In the genomic region with DNA sequence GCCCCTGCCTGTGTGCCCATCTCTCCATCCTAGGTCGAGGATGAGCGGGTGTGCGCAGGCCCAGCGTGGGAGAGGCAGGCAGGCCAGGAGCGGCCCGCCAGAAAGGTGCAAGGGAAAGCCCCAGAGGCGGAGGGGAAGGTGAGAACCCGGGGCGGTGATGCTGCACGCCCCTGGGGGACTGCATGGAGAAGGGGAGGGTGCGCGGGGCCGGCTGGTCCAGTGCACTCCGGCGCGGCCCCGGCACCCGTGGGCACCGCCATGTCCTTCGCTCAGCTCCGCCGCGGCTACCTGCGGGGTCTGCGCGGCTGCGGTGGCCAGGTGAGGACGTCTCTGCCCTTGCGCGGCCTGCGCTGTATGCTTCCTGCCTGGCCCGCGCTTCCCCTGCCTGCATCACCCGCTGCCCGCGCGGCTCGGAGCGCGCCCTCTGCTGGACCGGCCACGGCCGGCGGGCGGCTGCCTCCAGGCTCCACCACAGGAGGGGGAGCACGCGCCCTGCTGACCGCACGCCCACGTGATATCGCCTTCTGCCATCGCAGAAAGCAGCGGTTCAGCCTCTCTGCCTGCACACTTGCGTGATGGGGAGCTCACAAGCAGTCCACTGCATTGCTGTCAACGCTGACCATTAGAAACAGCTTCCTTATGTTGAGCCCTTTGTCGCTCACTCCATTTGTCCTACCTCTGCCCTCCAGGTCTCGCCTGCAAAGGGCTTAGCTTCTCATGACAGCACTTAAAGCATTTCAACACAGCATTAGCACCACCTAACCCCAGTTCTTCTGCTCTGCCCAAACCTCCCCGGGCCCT, we compare ENCODE assay signal across 1 cellular context.
TF ChIP-seq lines count a peak whose summit lies in the region.

No MANE protein-coding gene starts in this region.

TF ChIP-seq in K562, 482 proteins besides CTCF, POLR2A, EP300 and RAD21 (continued from another document and continues in another):
- TF ChIP-seq, protein P1, sequence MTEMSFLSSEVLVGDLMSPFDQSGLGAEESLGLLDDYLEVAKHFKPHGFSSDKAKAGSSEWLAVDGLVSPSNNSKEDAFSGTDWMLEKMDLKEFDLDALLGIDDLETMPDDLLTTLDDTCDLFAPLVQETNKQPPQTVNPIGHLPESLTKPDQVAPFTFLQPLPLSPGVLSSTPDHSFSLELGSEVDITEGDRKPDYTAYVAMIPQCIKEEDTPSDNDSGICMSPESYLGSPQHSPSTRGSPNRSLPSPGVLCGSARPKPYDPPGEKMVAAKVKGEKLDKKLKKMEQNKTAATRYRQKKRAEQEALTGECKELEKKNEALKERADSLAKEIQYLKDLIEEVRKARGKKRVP (CRISPR knock-in tag; IDR thresholded peaks at IDR 0.05): no peak
- TF ChIP-seq ZNF3 (CRISPR knock-in tag; IDR thresholded peaks at IDR 0.05) (no peak), FOS (IDR thresholded peaks at IDR 0.05; ENCODE audit: extremely low read depth, insufficient read length) (no peak), NR3C1 (CRISPR knock-in tag; IDR thresholded peaks at IDR 0.05) (no peak), DMBX1 (CRISPR knock-in tag; IDR thresholded peaks at IDR 0.05; ENCODE audit: borderline replicate concordance) (no peak), ZNF696 (CRISPR knock-in tag; conservative IDR thresholded peaks at IDR 0.05) (no peak), CREB1 (IDR thresholded peaks at IDR 0.05) (peak; percentile 61; the same call in 1 of the 2 replicates), CREB1 (CRISPR knock-in tag; IDR thresholded peaks at IDR 0.05) (peak; percentile 71), NFE2L1 (tag; IDR thresholded peaks at IDR 0.05; ENCODE audit: borderline replicate concordance, low read depth) (no peak), FOXJ2 (tag; IDR thresholded peaks at IDR 0.05) (no peak), ZSCAN29 (IDR thresholded peaks at IDR 0.05) (no peak), HLTF (IDR thresholded peaks at IDR 0.05) (no peak), HSF4 (CRISPR knock-in tag; IDR thresholded peaks at IDR 0.05; ENCODE audit: borderline replicate concordance) (no peak), SNIP1 (IDR thresholded peaks at IDR 0.05; ENCODE audit: low read depth) (no peak), KDM4B (IDR thresholded peaks at IDR 0.05; ENCODE audit: borderline replicate concordance in 2 of 2, low read depth in 1 of 2) (no peak), SMARCC2 (IDR thresholded peaks at IDR 0.05; ENCODE audit: low read depth) (no peak), XRCC4 (IDR thresholded peaks at IDR 0.05; ENCODE audit: extremely low read depth, insufficient read depth, insufficient read length) (no peak), GMEB1 (CRISPR knock-in tag; IDR thresholded peaks at IDR 0.05) (0 out of 2 replicates have a peak, but pooled peaks have one; percentile 33), NEUROD1 (IDR thresholded peaks at IDR 0.05; ENCODE audit: borderline replicate concordance, low read depth, low read length, partially characterized antibody) (peak; percentile 27), ZNF766 (CRISPR knock-in tag; conservative IDR thresholded peaks at IDR 0.05) (no peak), SAFB (IDR thresholded peaks at IDR 0.05; ENCODE audit: borderline replicate concordance, low read depth, low read length) (no peak), ZNF24 (IDR thresholded peaks at IDR 0.05) (0 out of 2 replicates have a peak, but pooled peaks have one; percentile 46), ELF1 (tag; IDR thresholded peaks at IDR 0.05) (no peak), FOXM1 (IDR thresholded peaks at IDR 0.05; ENCODE audit: low read depth) (no peak), FOXM1 (CRISPR knock-in tag; IDR thresholded peaks at IDR 0.05; ENCODE audit: low read depth) (no peak), ETV6 (IDR thresholded peaks at IDR 0.05; ENCODE audit: borderline replicate concordance in 1 of 2, low read depth in 2 of 2, low read length in 1 of 2) (no peak), ETV6 (CRISPR knock-in tag; IDR thresholded peaks at IDR 0.05; ENCODE audit: borderline replicate concordance) (no peak), THRAP3 (IDR thresholded peaks at IDR 0.05; ENCODE audit: borderline replicate concordance) (no peak), L3MBTL2 (IDR thresholded peaks at IDR 0.05) (peak; percentile 97), SIN3B (IDR thresholded peaks at IDR 0.05; ENCODE audit: low read depth) (0 out of 2 replicates have a peak, but pooled peaks have one; percentile 45), CBFA2T2 (conservative IDR thresholded peaks at IDR 0.05) (peak; percentile 67), ZFP36 (IDR thresholded peaks at IDR 0.05; ENCODE audit: low read depth, low read length, partially characterized antibody) (peak; percentile 17), JUNB (CRISPR knock-in tag; conservative IDR thresholded peaks at IDR 0.05) (no peak), ZNF354B (CRISPR knock-in tag; IDR thresholded peaks at IDR 0.05) (no peak), SMAD3 (CRISPR knock-in tag; conservative IDR thresholded peaks at IDR 0.05) (no peak), NR1H2 (CRISPR knock-in tag; IDR thresholded peaks at IDR 0.05) (no peak), CREB3L1 (IDR thresholded peaks at IDR 0.05; ENCODE audit: borderline replicate concordance, low read depth) (peak; percentile 52; the same call in 1 of the 2 replicates), ZFX (CRISPR knock-in tag; IDR thresholded peaks at IDR 0.05) (no peak), E2F3 (CRISPR knock-in tag; IDR thresholded peaks at IDR 0.05) (0 out of 2 replicates have a peak, but pooled peaks have one; percentile 29), RFX5 (IDR thresholded peaks at IDR 0.05; ENCODE audit: low read depth, low read length) (no peak), POLR2B (IDR thresholded peaks at IDR 0.05; ENCODE audit: low read depth, partially characterized antibody) (no peak), RCOR1 (IDR thresholded peaks at IDR 0.05; ENCODE audit: borderline replicate concordance in 1 of 2, low read depth in 2 of 2, low read length in 2 of 2) (peak in 1 of 2 experiments; percentile 90; a peak in 2 of 4 replicates), U2AF1 (optimal IDR thresholded peaks at IDR 0.05; ENCODE audit: low read depth, low read length) (peak; percentile 58), ZNF57 (CRISPR knock-in tag; IDR thresholded peaks at IDR 0.05) (no peak)
- TF ChIP-seq, protein P2, sequence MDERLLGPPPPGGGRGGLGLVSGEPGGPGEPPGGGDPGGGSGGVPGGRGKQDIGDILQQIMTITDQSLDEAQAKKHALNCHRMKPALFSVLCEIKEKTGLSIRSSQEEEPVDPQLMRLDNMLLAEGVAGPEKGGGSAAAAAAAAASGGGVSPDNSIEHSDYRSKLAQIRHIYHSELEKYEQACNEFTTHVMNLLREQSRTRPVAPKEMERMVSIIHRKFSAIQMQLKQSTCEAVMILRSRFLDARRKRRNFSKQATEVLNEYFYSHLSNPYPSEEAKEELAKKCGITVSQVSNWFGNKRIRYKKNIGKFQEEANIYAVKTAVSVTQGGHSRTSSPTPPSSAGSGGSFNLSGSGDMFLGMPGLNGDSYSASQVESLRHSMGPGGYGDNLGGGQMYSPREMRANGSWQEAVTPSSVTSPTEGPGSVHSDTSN (CRISPR knock-in tag; IDR thresholded peaks at IDR 0.05; ENCODE audit: low read depth): no peak
- TF ChIP-seq, protein P2 (tag; conservative IDR thresholded peaks at IDR 0.05; ENCODE audit: low read depth): no peak
- TF ChIP-seq, protein P3, sequence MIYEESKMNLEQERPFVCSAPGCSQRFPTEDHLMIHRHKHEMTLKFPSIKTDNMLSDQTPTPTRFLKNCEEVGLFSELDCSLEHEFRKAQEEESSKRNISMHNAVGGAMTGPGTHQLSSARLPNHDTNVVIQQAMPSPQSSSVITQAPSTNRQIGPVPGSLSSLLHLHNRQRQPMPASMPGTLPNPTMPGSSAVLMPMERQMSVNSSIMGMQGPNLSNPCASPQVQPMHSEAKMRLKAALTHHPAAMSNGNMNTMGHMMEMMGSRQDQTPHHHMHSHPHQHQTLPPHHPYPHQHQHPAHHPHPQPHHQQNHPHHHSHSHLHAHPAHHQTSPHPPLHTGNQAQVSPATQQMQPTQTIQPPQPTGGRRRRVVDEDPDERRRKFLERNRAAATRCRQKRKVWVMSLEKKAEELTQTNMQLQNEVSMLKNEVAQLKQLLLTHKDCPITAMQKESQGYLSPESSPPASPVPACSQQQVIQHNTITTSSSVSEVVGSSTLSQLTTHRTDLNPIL (CRISPR knock-in tag; IDR thresholded peaks at IDR 0.05): no peak
- TF ChIP-seq, protein P4, sequence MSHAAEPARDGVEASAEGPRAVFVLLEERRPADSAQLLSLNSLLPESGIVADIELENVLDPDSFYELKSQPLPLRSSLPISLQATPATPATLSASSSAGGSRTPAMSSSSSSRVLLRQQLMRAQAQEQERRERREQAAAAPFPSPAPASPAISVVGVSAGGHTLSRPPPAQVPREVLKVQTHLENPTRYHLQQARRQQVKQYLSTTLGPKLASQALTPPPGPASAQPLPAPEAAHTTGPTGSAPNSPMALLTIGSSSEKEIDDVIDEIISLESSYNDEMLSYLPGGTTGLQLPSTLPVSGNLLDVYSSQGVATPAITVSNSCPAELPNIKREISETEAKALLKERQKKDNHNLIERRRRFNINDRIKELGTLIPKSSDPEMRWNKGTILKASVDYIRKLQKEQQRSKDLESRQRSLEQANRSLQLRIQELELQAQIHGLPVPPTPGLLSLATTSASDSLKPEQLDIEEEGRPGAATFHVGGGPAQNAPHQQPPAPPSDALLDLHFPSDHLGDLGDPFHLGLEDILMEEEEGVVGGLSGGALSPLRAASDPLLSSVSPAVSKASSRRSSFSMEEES (CRISPR knock-in tag; IDR thresholded peaks at IDR 0.05): peak; percentile 73
- TF ChIP-seq, protein P5, sequence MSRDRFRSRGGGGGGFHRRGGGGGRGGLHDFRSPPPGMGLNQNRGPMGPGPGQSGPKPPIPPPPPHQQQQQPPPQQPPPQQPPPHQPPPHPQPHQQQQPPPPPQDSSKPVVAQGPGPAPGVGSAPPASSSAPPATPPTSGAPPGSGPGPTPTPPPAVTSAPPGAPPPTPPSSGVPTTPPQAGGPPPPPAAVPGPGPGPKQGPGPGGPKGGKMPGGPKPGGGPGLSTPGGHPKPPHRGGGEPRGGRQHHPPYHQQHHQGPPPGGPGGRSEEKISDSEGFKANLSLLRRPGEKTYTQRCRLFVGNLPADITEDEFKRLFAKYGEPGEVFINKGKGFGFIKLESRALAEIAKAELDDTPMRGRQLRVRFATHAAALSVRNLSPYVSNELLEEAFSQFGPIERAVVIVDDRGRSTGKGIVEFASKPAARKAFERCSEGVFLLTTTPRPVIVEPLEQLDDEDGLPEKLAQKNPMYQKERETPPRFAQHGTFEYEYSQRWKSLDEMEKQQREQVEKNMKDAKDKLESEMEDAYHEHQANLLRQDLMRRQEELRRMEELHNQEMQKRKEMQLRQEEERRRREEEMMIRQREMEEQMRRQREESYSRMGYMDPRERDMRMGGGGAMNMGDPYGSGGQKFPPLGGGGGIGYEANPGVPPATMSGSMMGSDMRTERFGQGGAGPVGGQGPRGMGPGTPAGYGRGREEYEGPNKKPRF (IDR thresholded peaks at IDR 0.05; ENCODE audit: low read depth, low read length): no peak
- TF ChIP-seq, protein P6, sequence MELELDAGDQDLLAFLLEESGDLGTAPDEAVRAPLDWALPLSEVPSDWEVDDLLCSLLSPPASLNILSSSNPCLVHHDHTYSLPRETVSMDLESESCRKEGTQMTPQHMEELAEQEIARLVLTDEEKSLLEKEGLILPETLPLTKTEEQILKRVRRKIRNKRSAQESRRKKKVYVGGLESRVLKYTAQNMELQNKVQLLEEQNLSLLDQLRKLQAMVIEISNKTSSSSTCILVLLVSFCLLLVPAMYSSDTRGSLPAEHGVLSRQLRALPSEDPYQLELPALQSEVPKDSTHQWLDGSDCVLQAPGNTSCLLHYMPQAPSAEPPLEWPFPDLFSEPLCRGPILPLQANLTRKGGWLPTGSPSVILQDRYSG (tag; conservative IDR thresholded peaks at IDR 0.05; ENCODE audit: low read depth): no peak
- TF ChIP-seq, protein P7, sequence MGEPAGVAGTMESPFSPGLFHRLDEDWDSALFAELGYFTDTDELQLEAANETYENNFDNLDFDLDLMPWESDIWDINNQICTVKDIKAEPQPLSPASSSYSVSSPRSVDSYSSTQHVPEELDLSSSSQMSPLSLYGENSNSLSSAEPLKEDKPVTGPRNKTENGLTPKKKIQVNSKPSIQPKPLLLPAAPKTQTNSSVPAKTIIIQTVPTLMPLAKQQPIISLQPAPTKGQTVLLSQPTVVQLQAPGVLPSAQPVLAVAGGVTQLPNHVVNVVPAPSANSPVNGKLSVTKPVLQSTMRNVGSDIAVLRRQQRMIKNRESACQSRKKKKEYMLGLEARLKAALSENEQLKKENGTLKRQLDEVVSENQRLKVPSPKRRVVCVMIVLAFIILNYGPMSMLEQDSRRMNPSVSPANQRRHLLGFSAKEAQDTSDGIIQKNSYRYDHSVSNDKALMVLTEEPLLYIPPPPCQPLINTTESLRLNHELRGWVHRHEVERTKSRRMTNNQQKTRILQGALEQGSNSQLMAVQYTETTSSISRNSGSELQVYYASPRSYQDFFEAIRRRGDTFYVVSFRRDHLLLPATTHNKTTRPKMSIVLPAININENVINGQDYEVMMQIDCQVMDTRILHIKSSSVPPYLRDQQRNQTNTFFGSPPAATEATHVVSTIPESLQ (CRISPR knock-in tag; IDR thresholded peaks at IDR 0.05): no peak
